Comparison of ENCODE assay signal across 8 cellular contexts in genomic region chr9:129333961-129334743, GRCh38.
DNase-seq lines count a peak whose midpoint lies in the region; ATAC-seq lines count a peak whose summit lies in the region.

No MANE protein-coding gene starts in this region.

- peaks cover 5% of the 10 kb centered on the region for H3K9me3 ChIP-seq in neuron (ENCODE audit: low read length)

- H3K36me3 ChIP-seq in neuron (ENCODE audit: insufficient read depth, low read length): no peaks in the 10 kb centered on the region

- peak overlapping the region; percentile 33 for H2AFZ ChIP-seq in neuron (ENCODE audit: low read depth, low read length)

- peaks cover 20% of the 10 kb centered on the region for H3K4me1 ChIP-seq in neuron (ENCODE audit: insufficient read depth, low read length)

- no peaks in the 10 kb centered on the region for H3K27me3 ChIP-seq in neuron (ENCODE audit: insufficient read depth, low read length)

- DNase-seq in NCI-H1436 (lab: John Stamatoyannopoulos, UW) (peak; percentile 25), NCI-H1436 treated with DMSO at 0.1 percent for 48 hours (lab: John Stamatoyannopoulos, UW) (no peak), NCI-H226 (peak; percentile 100), glomerular visceral epithelial cell (ENCODE audit: extremely low spot score) (peak; percentile 99), NCI-H82 (lab: John Stamatoyannopoulos, UW) (no peak)
- peak; percentile 59 for DNase-seq in activated naive CD8-positive, alpha-beta T cell treated with anti-CD3 and anti-CD28 coated beads for 36 hours

- peak overlapping the region; percentile 26 for H3K4me3 ChIP-seq in neuron (ENCODE audit: low read length)

- H3K27ac Mint-ChIP-seq in activated naive CD8-positive, alpha-beta T cell treated with anti-CD3 and anti-CD28 coated beads for 36 hours: peak overlapping the region; percentile 65

- peaks cover 10% of the 10 kb centered on the region for H3K36me3 Mint-ChIP-seq in activated naive CD8-positive, alpha-beta T cell treated with anti-CD3 and anti-CD28 coated beads for 36 hours

- peaks cover 16% of the 10 kb centered on the region for H3K4me1 Mint-ChIP-seq in activated naive CD8-positive, alpha-beta T cell treated with anti-CD3 and anti-CD28 coated beads for 36 hours

- peaks cover 15% of the 10 kb centered on the region for H3K9me3 Mint-ChIP-seq in activated naive CD8-positive, alpha-beta T cell treated with anti-CD3 and anti-CD28 coated beads for 36 hours

- no peaks in the 10 kb centered on the region for H3K27me3 Mint-ChIP-seq in activated naive CD8-positive, alpha-beta T cell treated with anti-CD3 and anti-CD28 coated beads for 36 hours

- ATAC-seq in HG03280 (IDR thresholded peaks at IDR 0.05; ENCODE audit: unreplicated experiment): no peak

- H3K4me3 Mint-ChIP-seq in activated naive CD8-positive, alpha-beta T cell treated with anti-CD3 and anti-CD28 coated beads for 36 hours: peak overlapping the region; percentile 15

Comparison
In these comparisons a context has a peak if more than half of its experiments do, and no peak if none do; other contexts are left out.
1. DNase-seq: peak in NCI-H1436 (single experiment), NCI-H226 (single experiment), activated naive CD8-positive, alpha-beta T cell treated with anti-CD3 and anti-CD28 coated beads for 36 hours (single experiment) and glomerular visceral epithelial cell (single experiment); none in NCI-H1436 treated with DMSO at 0.1 percent for 48 hours (single experiment) and NCI-H82 (single experiment).